In the genomic region with DNA sequence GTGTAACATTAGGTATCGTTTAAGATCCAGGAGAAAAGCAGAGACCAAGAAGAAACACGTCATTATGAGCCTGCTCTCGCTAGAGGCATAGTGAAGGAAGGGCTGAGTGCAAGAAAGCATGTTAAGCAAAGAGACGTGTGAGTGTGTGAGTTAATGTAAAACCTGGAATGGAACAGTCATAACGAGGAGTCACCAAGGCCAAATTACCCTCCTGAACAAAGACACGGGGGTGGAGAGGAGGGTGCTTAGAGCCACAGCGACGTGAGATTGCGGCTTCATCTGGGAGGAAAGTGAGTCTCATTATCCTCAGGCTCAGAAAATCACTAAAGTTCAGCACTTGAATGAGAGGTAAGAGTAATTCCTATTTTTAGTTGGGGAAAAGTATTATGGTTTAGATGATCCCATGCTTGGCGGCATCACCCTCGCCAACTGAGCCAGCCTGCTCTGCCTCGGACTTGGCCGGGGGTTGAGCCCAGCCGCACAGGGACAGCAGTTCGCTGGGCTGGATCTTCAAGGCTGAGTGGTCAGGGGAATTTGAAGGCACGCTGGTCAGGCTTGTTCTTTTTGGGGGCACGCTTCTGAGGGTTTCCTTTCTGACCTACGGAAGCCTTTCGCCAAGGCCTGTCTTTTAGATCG, we compare ENCODE assay signal across 8 cellular contexts.
DNase-seq lines count a peak whose midpoint lies in the region; ATAC-seq and TF ChIP-seq lines count a peak whose summit lies in the region.
"Had no signal": no experiment of that assay in that cellular context is flagged by ENCODE, and none has a peak within 500 bp of the region (broad histone marks: within the 10 kb centered on the region; RNA-seq: fewer than 3 reads in every experiment).

No MANE protein-coding gene starts in this region.

- no peak overlapping the region for H3K27ac Mint-ChIP-seq in WTC11

- CTCF ChIA-PET in WTC11 (lab: Charles Lee) = no interaction called here

- intact Hi-C loops in mucosa of descending colon (cut with DNase I, micrococcal nuclease) = no loop called here

- H3K27me3 Mint-ChIP-seq in WTC11 (ENCODE audit: low read depth) = no peaks in the 10 kb centered on the region; the same call in 1 of the 2 replicates

- H3K4me3 Mint-ChIP-seq in WTC11 = no peak overlapping the region

- H3K4me1 Mint-ChIP-seq in WTC11 = peaks cover 30% of the 10 kb centered on the region

- no peak for TF ChIP-seq CTCF in GM06990 (IDR thresholded peaks at IDR 0.05; ENCODE audit: insufficient read depth, low read length, poor library complexity, severe bottlenecking)
- no peak for TF ChIP-seq CTCF in WTC11 (IDR thresholded peaks at IDR 0.05)
- no peak for TF ChIP-seq CTCF in mucosa of descending colon (IDR thresholded peaks at IDR 0.05)

- peaks cover 84% of the 10 kb centered on the region for H3K36me3 Mint-ChIP-seq in WTC11

- H3K9me3 ChIP-seq in mucosa of descending colon = no peaks in the 10 kb centered on the region

- DNase-seq in GM06990 (ENCODE audit: extremely low read depth, insufficient read length) = no peak
- no peak for DNase-seq in WTC11 (ENCODE audit: low spot score)
- DNase-seq in mucosa of descending colon = no peak
- DNase-seq in NCI-H446 (lab: John Stamatoyannopoulos, UW) = no peak
- DNase-seq in DMS79 (lab: John Stamatoyannopoulos, UW) = no peak
- no peak for DNase-seq in NCI-H748 treated with DMSO at 0.1 percent for 48 hours (lab: John Stamatoyannopoulos, UW)
- DNase-seq: NCI-H526 treated with DMSO at 0.1 percent for 48 hours had no signal

- H3K4me3 ChIP-seq in GM06990 (replicated peaks; ENCODE audit: low read depth, low read length) (peak overlapping the region; percentile 29), mucosa of descending colon (no peak overlapping the region)

- no peaks in the 10 kb centered on the region for H3K4me1 ChIP-seq in mucosa of descending colon (ENCODE audit: low read depth)

- H3K9me3 Mint-ChIP-seq in WTC11 = peaks cover 50% of the 10 kb centered on the region

- H3K27me3 ChIP-seq in GM06990 (replicated peaks; ENCODE audit: control insufficient read depth, insufficient read depth, low read length) = no peaks in the 10 kb centered on the region

- peak; percentile 61 for ATAC-seq in GM19023 (IDR thresholded peaks at IDR 0.05; ENCODE audit: unreplicated experiment)
- no peak for ATAC-seq in WTC11
- ATAC-seq in mucosa of descending colon = peak; percentile 25

- peaks cover 13% of the 10 kb centered on the region for H3K36me3 ChIP-seq in GM06990 (ENCODE audit: control insufficient read depth, insufficient read depth, low read length)
- H3K36me3 ChIP-seq in mucosa of descending colon (ENCODE audit: low read depth) = no peaks in the 10 kb centered on the region

- POLR2A ChIA-PET in WTC11 (lab: Charles Lee) = no interaction called here

TF ChIP-seq in WTC11, 78 proteins besides CTCF, POLR2A, EP300 and RAD21:
- TF ChIP-seq, protein P1, sequence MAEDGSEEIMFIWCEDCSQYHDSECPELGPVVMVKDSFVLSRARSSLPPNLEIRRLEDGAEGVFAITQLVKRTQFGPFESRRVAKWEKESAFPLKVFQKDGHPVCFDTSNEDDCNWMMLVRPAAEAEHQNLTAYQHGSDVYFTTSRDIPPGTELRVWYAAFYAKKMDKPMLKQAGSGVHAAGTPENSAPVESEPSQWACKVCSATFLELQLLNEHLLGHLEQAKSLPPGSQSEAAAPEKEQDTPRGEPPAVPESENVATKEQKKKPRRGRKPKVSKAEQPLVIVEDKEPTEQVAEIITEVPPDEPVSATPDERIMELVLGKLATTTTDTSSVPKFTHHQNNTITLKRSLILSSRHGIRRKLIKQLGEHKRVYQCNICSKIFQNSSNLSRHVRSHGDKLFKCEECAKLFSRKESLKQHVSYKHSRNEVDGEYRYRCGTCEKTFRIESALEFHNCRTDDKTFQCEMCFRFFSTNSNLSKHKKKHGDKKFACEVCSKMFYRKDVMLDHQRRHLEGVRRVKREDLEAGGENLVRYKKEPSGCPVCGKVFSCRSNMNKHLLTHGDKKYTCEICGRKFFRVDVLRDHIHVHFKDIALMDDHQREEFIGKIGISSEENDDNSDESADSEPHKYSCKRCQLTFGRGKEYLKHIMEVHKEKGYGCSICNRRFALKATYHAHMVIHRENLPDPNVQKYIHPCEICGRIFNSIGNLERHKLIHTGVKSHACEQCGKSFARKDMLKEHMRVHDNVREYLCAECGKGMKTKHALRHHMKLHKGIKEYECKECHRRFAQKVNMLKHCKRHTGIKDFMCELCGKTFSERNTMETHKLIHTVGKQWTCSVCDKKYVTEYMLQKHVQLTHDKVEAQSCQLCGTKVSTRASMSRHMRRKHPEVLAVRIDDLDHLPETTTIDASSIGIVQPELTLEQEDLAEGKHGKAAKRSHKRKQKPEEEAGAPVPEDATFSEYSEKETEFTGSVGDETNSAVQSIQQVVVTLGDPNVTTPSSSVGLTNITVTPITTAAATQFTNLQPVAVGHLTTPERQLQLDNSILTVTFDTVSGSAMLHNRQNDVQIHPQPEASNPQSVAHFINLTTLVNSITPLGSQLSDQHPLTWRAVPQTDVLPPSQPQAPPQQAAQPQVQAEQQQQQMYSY (CRISPR knock-in tag; IDR thresholded peaks at IDR 0.05) = peak; percentile 83
- TF ChIP-seq GTF2I (CRISPR knock-in tag; conservative IDR thresholded peaks at IDR 0.05) = no peak
- TF ChIP-seq, protein P2, sequence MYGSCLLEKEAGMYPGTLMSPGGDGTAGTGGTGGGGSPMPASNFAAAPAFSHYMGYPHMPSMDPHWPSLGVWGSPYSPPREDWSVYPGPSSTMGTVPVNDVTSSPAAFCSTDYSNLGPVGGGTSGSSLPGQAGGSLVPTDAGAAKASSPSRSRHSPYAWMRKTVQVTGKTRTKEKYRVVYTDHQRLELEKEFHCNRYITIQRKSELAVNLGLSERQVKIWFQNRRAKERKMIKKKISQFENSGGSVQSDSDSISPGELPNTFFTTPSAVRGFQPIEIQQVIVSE (CRISPR knock-in tag; IDR thresholded peaks at IDR 0.05; ENCODE audit: borderline replicate concordance) = no peak
